In genomic region chr7:55472928-55473725, GRCh38 we compare ENCODE assay signal across 18 cellular contexts.
DNase-seq lines count a peak whose midpoint lies in the region; ATAC-seq and TF ChIP-seq lines count a peak whose summit lies in the region.
"Had no signal": no experiment of that assay in that cellular context is flagged by ENCODE, and none has a peak within 500 bp of the region (broad histone marks: within the 10 kb centered on the region; RNA-seq: fewer than 3 reads in every experiment).

No MANE protein-coding gene starts in this region.

- no peak overlapping the region for H2BK5ac ChIP-seq in neuronal stem cell (ENCODE audit: low read length)

- H3K27ac Mint-ChIP-seq in CD4-positive, alpha-beta T cell = peak overlapping the region; percentile 94
- H3K27ac Mint-ChIP-seq in CD8-positive, alpha-beta memory T cell = peak overlapping the region in 5 of 8 donors; percentile 15 to 93 (median 54)
- H3K27ac Mint-ChIP-seq in central memory CD8-positive, alpha-beta T cell (ENCODE audit: low read depth) = peak overlapping the region; percentile 83
- H3K27ac Mint-ChIP-seq: activated CD8-positive, alpha-beta memory T cell treated with anti-CD3 and anti-CD28 coated beads, Interleukin-2, amount 10 ng/mL, durations not matched to agents 7 days and 5 days; activated naive CD8-positive, alpha-beta T cell treated with anti-CD3 and anti-CD28 coated beads, Interleukin-2, amount 10 ng/mL, durations not matched to agents 7 days and 5 days had no signal

- no peak for TF ChIP-seq CTCF in CD4-positive, alpha-beta T cell (IDR thresholded peaks at IDR 0.05)

- peaks cover 76% of the 10 kb centered on the region for H3K4me1 ChIP-seq in CD8-positive, alpha-beta memory T cell (ENCODE audit: insufficient read depth, low read length)
- peaks cover 3 to 7% of the 10 kb centered on the region in 2 donors for H3K4me1 ChIP-seq in neuronal stem cell (ENCODE audit: control insufficient read depth in 2 of 2, insufficient read depth in 1 of 2, low read depth in 1 of 2, low read length in 2 of 2)

- H3K27me3 ChIP-seq in CD4-positive, alpha-beta T cell (ENCODE audit: control insufficient read depth, insufficient read depth, low read length) = no peaks in the 10 kb centered on the region
- no peaks in the 10 kb centered on the region for H3K27me3 ChIP-seq in CD8-positive, alpha-beta memory T cell (ENCODE audit: insufficient read depth, low read length, poor library complexity, severe bottlenecking)
- no peaks in the 10 kb centered on the region for H3K27me3 ChIP-seq in neuronal stem cell (ENCODE audit: control insufficient read depth in 3 of 3, insufficient read depth in 3 of 3, low read depth in 1 of 3, low read length in 3 of 3)

- H3K4ac ChIP-seq in neuronal stem cell (ENCODE audit: low read length) = no peak overlapping the region

- peaks cover 14% of the 10 kb centered on the region for H3K79me1 ChIP-seq in neuronal stem cell (ENCODE audit: low read depth, low read length)

- H3K4me3 Mint-ChIP-seq in CD4-positive, alpha-beta T cell = peak overlapping the region; percentile 78
- peak overlapping the region in 1 of 7 donors; percentile 3 for H3K4me3 Mint-ChIP-seq in CD8-positive, alpha-beta memory T cell
- H3K4me3 Mint-ChIP-seq in central memory CD8-positive, alpha-beta T cell = no peak overlapping the region
- H3K4me3 Mint-ChIP-seq: activated CD8-positive, alpha-beta memory T cell treated with anti-CD3 and anti-CD28 coated beads, Interleukin-2, amount 10 ng/mL, durations not matched to agents 7 days and 5 days; activated naive CD8-positive, alpha-beta T cell treated with anti-CD3 and anti-CD28 coated beads, Interleukin-2, amount 10 ng/mL, durations not matched to agents 7 days and 5 days; stimulated activated effector memory CD8-positive, alpha-beta T cell treated with anti-CD3 and anti-CD28 coated beads, Interleukin-12 subunit alpha, Interleukin-12 subunit beta, amount 100 ng/mL, for 72 hours had no signal

- no peak overlapping the region for H4K91ac ChIP-seq in neuronal stem cell (ENCODE audit: low read depth, low read length, poor library complexity)

- WGBS in neuronal stem cell (ENCODE audit: extremely low coverage in 2 of 2, insufficient read length in 2 of 2, insufficient replicate concordance in 1 of 2), 2 donors = no CpG with 5 or more reads among the region's 25 CpGs

- peak overlapping the region; percentile 55 for H3K23ac ChIP-seq in neuronal stem cell (ENCODE audit: low read depth, low read length, poor library complexity)

- no peak overlapping the region for H2AFZ ChIP-seq in neuronal stem cell (ENCODE audit: low read length)

- no peak overlapping the region for H4K8ac ChIP-seq in neuronal stem cell (ENCODE audit: low read depth, low read length)

- H3K18ac ChIP-seq in neuronal stem cell (ENCODE audit: low read length) = no peak overlapping the region

- H3K4me1 Mint-ChIP-seq in CD4-positive, alpha-beta T cell (ENCODE audit: low read depth) = peaks cover 78% of the 10 kb centered on the region
- H3K4me1 Mint-ChIP-seq in CD8-positive, alpha-beta memory T cell = peaks cover 74 to 86% (median 78%) of the 10 kb centered on the region in 3 donors
- peaks cover 73% of the 10 kb centered on the region for H3K4me1 Mint-ChIP-seq in central memory CD8-positive, alpha-beta T cell

- intact Hi-C loops in CD4-positive, alpha-beta T cell (cut with DNase I, micrococcal nuclease) = no loop called here

- no peak for DNase-seq in CD4-positive, alpha-beta T cell
- no peak for DNase-seq in CD8-positive, alpha-beta memory T cell
- no peak for DNase-seq in central memory CD8-positive, alpha-beta T cell (ENCODE audit: low spot score in 2 of 2)
- DNase-seq in neuronal stem cell (ENCODE audit: low spot score) (no peak), HT-29 (ENCODE audit: low spot score) (no peak), COLO668 (lab: John Stamatoyannopoulos, UW; ENCODE audit: unreplicated experiment) (no peak), NCI-H345 treated with DMSO at 0.1 percent for 48 hours (lab: John Stamatoyannopoulos, UW; ENCODE audit: unreplicated experiment) (no peak)
- DNase-seq: activated CD4-positive, alpha-beta T cell treated with anti-CD3 and anti-CD28 coated beads for 48 hours; activated CD8-positive, alpha-beta memory T cell treated with anti-CD3 and anti-CD28 coated beads, Interleukin-2, amount 10 ng/mL, durations not matched to agents 7 days and 5 days; activated naive CD8-positive, alpha-beta T cell treated with anti-CD3 and anti-CD28 coated beads, Interleukin-2, amount 10 ng/mL, durations not matched to agents 7 days and 5 days; central memory CD4-positive, alpha-beta T cell; GF-D8; NCI-H1930; nucleus accumbens; small intestine; T-helper 2 cell had no signal

- no peak overlapping the region for H2BK15ac ChIP-seq in neuronal stem cell (ENCODE audit: low read length)

- no peak overlapping the region for H3K4me3 ChIP-seq in CD8-positive, alpha-beta memory T cell (ENCODE audit: low read length)
- no peak overlapping the region for H3K4me3 ChIP-seq in neuronal stem cell (ENCODE audit: low read length in 2 of 2)

- no peak overlapping the region for H3K27ac ChIP-seq in CD4-positive, alpha-beta T cell (ENCODE audit: low read depth, low read length)
- H3K27ac ChIP-seq in CD8-positive, alpha-beta memory T cell (ENCODE audit: low read depth, low read length) = no peak overlapping the region
- H3K27ac ChIP-seq in neuronal stem cell (replicated peaks; ENCODE audit: low read length) = no peak overlapping the region

- no peaks in the 10 kb centered on the region for H3K9me3 Mint-ChIP-seq in CD4-positive, alpha-beta T cell
- no peaks in the 10 kb centered on the region for H3K9me3 Mint-ChIP-seq in CD8-positive, alpha-beta memory T cell
- no peaks in the 10 kb centered on the region for H3K9me3 Mint-ChIP-seq in central memory CD8-positive, alpha-beta T cell
- H3K9me3 Mint-ChIP-seq: activated naive CD8-positive, alpha-beta T cell treated with anti-CD3 and anti-CD28 coated beads, Interleukin-2, amount 10 ng/mL, durations not matched to agents 7 days and 5 days; activated T-helper 1 cell treated with anti-CD3 and anti-CD28 coated beads, Interleukin-12 subunit alpha, Interleukin-12 subunit beta, Interleukin-2, Interleukin-4 antibody, amounts not matched to agents 30 ng/mL and 10 ng/mL and 1 ng/mL, durations not matched to agents 14 hours and 24 hours and 36 hours; stimulated activated effector memory CD8-positive, alpha-beta T cell treated with anti-CD3 and anti-CD28 coated beads, Interleukin-12 subunit alpha, Interleukin-12 subunit beta, amount 100 ng/mL, for 72 hours had no signal

- no peaks in the 10 kb centered on the region for H3K9me3 ChIP-seq in CD4-positive, alpha-beta T cell (ENCODE audit: control insufficient read depth, low read length)
- H3K9me3 ChIP-seq in CD8-positive, alpha-beta memory T cell (ENCODE audit: low read length) = no peaks in the 10 kb centered on the region
- peaks cover 0 to 2% of the 10 kb centered on the region in 2 donors for H3K9me3 ChIP-seq in neuronal stem cell (replicated peaks in 1 of 2; ENCODE audit: control insufficient read depth in 2 of 2, insufficient read depth in 1 of 2, low read depth in 1 of 2, low read length in 2 of 2)

- no peak overlapping the region for H2BK120ac ChIP-seq in neuronal stem cell (ENCODE audit: low read depth, low read length)

- H3K36me3 Mint-ChIP-seq in CD4-positive, alpha-beta T cell (ENCODE audit: low read depth) = peaks cover 57% of the 10 kb centered on the region
- peaks cover 4 to 40% (median 6%) of the 10 kb centered on the region in 3 donors for H3K36me3 Mint-ChIP-seq in CD8-positive, alpha-beta memory T cell
- H3K36me3 Mint-ChIP-seq in central memory CD8-positive, alpha-beta T cell (ENCODE audit: insufficient read depth) = peaks cover 7% of the 10 kb centered on the region

- H2BK12ac ChIP-seq in neuronal stem cell (ENCODE audit: low read length) = no peak overlapping the region

- no peak overlapping the region for H3K4me2 ChIP-seq in neuronal stem cell (ENCODE audit: insufficient read depth, low read length, poor library complexity, severe bottlenecking)

- no peaks in the 10 kb centered on the region for H3K36me3 ChIP-seq in CD8-positive, alpha-beta memory T cell (ENCODE audit: insufficient read depth, low read length)
- H3K36me3 ChIP-seq in neuronal stem cell (replicated peaks in 1 of 2; ENCODE audit: control insufficient read depth in 2 of 2, insufficient read depth in 2 of 2, low read length in 2 of 2) = peaks cover 5 to 38% of the 10 kb centered on the region in 2 donors

- no peak overlapping the region for H3K14ac ChIP-seq in neuronal stem cell (ENCODE audit: low read length)

- H3K27me3 Mint-ChIP-seq in CD4-positive, alpha-beta T cell = no peaks in the 10 kb centered on the region
- H3K27me3 Mint-ChIP-seq in CD8-positive, alpha-beta memory T cell = no peaks in the 10 kb centered on the region
- H3K27me3 Mint-ChIP-seq in central memory CD8-positive, alpha-beta T cell = no peaks in the 10 kb centered on the region
- H3K27me3 Mint-ChIP-seq: activated CD8-positive, alpha-beta memory T cell treated with anti-CD3 and anti-CD28 coated beads, Interleukin-2, amount 10 ng/mL, durations not matched to agents 7 days and 5 days; activated naive CD8-positive, alpha-beta T cell treated with anti-CD3 and anti-CD28 coated beads, Interleukin-2, amount 10 ng/mL, durations not matched to agents 7 days and 5 days had no signal

- no peak for ATAC-seq in CD4-positive, alpha-beta T cell (ENCODE audit: poor library complexity)
- ATAC-seq in central memory CD8-positive, alpha-beta T cell (replicated peaks; ENCODE audit: extremely low read depth, poor library complexity, severe bottlenecking) = no peak
- ATAC-seq: activated CD8-positive, alpha-beta memory T cell treated with anti-CD3 and anti-CD28 coated beads, Interleukin-2, amount 10 ng/mL, durations not matched to agents 7 days and 5 days; stimulated activated effector memory CD8-positive, alpha-beta T cell treated with anti-CD3 and anti-CD28 coated beads, Interleukin-12 subunit alpha, Interleukin-12 subunit beta, amount 100 ng/mL, for 72 hours had no signal

- CTCF ChIA-PET in CD4-positive, alpha-beta T cell (lab: Charles Lee) = no interaction called here
- CTCF ChIA-PET in CD8-positive, alpha-beta memory T cell (lab: Charles Lee) = interaction anchor here (0.9 kb wide), 1 partner anchor 40 kb away, joined by 3 read pairs; no protein-coding TSS in a partner anchor

- POLR2A ChIA-PET in CD4-positive, alpha-beta T cell (lab: Charles Lee) = interaction anchor here (1.0 kb wide), 1 partner anchor 107 kb away, joined by 3 read pairs; no protein-coding TSS in a partner anchor
- POLR2A ChIA-PET in CD8-positive, alpha-beta memory T cell (lab: Charles Lee) = no interaction called here

- no peak overlapping the region for H2AK5ac ChIP-seq in neuronal stem cell (ENCODE audit: low read depth, low read length)

- H3K9ac ChIP-seq in neuronal stem cell (ENCODE audit: low read depth, low read length, poor library complexity) = no peak overlapping the region
